In genomic region chr13:47139519-47139918, GRCh38 we compare ENCODE assay signal across 24 cellular contexts.
"Had no signal": no experiment of that assay in that cellular context is flagged by ENCODE, and none has a peak within 500 bp of the region (broad histone marks: within the 10 kb centered on the region; RNA-seq: fewer than 3 reads in every experiment).

No MANE protein-coding gene starts in this region.

- H3K27ac ChIP-seq: adrenal gland, WERI-Rb-1 had no signal

- H3K9me3 ChIP-seq: adrenal gland had no signal

- H3K27me3 Mint-ChIP-seq: activated CD4-positive, alpha-beta T cell treated with anti-CD3 and anti-CD28 coated beads, Interleukin-2, amount 10 ng/mL, durations not matched to agents 24 days and 14 days; activated T-cell treated with anti-CD3 and anti-CD28 coated beads, Interleukin-2, amount 50 U/mL, for 24 hours had no signal

- H3K36me3 ChIP-seq: adrenal gland, WERI-Rb-1 had no signal

- ATAC-seq: activated CD8-positive, alpha-beta T cell treated with anti-CD3 and anti-CD28 coated beads for 36 hours; activated naive CD4-positive, alpha-beta T cell treated with anti-CD3 and anti-CD28 coated beads, Interleukin-2, amount 50 U/mL, for 72 hours had no signal

- H3K4me3 Mint-ChIP-seq: activated CD4-positive, alpha-beta T cell treated with anti-CD3 and anti-CD28 coated beads, Interleukin-2, amount 10 ng/mL, durations not matched to agents 24 days and 14 days; activated CD8-positive, alpha-beta T cell treated with anti-CD3 and anti-CD28 coated beads for 36 hours; activated naive CD4-positive, alpha-beta T cell treated with anti-CD3 and anti-CD28 coated beads for 36 hours; activated T-cell treated with anti-CD3 and anti-CD28 coated beads, Interleukin-2, amount 50 U/mL, for 24 hours; activated T-helper 1 cell treated with anti-CD3 and anti-CD28 coated beads, Interleukin-12 subunit alpha, Interleukin-12 subunit beta, Interleukin-2, Interleukin-4 antibody, amounts not matched to agents 30 ng/mL and 10 ng/mL and 1 ng/mL, durations not matched to agents 14 hours and 24 hours and 36 hours; brain had no signal

- H3K4me1 Mint-ChIP-seq: activated CD4-positive, alpha-beta T cell treated with anti-CD3 and anti-CD28 coated beads, Interleukin-2, amount 10 ng/mL, durations not matched to agents 24 days and 14 days; brain had no signal

- H3K27me3 ChIP-seq: adrenal gland had no signal

- DNase-seq: activated CD4-positive, alpha-beta T cell treated with anti-CD3 and anti-CD28 coated beads, Interleukin-2, amount 10 ng/mL, durations not matched to agents 24 days and 14 days; activated CD4-positive, alpha-beta T cell treated with anti-CD3 and anti-CD28 coated beads, Interleukin-2, amount 50 U/mL, for 4 hours; activated CD8-positive, alpha-beta T cell treated with anti-CD3 and anti-CD28 coated beads for 36 hours; activated gamma-delta T cell treated with Interleukin-2 at 50 U/mL for 16 hours; activated naive CD4-positive, alpha-beta T cell treated with anti-CD3 and anti-CD28 coated beads for 36 hours; activated T-cell treated with anti-CD3 and anti-CD28 coated beads, Interleukin-2, amount 50 U/mL, for 24 hours; adrenal gland; caudate nucleus; cerebellar nuclear complex; NCI-H1105; NCI-H1417 treated with DMSO at 0.1 percent for 48 hours; NCI-H1930; NCI-H2081 treated with DMSO at 0.1 percent for 48 hours; NCI-H345; NCI-H524 treated with DMSO at 0.1 percent for 48 hours; NCI-H748 treated with DMSO at 0.1 percent for 48 hours; NK-92 treated with Interleukin-12 subunit alpha and Interleukin-12 subunit beta, amount 100 ng/mL, for 24 hours; Right ventricle myocardium superior; SW 1271; T1000; WERI-Rb-1 had no signal

- H3K9me3 Mint-ChIP-seq: activated CD4-positive, alpha-beta T cell treated with anti-CD3 and anti-CD28 coated beads, Interleukin-2, amount 10 ng/mL, durations not matched to agents 24 days and 14 days; activated CD8-positive, alpha-beta T cell treated with anti-CD3 and anti-CD28 coated beads for 36 hours; activated naive CD4-positive, alpha-beta T cell treated with anti-CD3 and anti-CD28 coated beads for 36 hours; activated T-helper 1 cell treated with anti-CD3 and anti-CD28 coated beads, Interleukin-12 subunit alpha, Interleukin-12 subunit beta, Interleukin-2, Interleukin-4 antibody, amounts not matched to agents 30 ng/mL and 10 ng/mL and 1 ng/mL, durations not matched to agents 14 hours and 24 hours and 36 hours had no signal

- H3K27ac Mint-ChIP-seq: activated CD4-positive, alpha-beta T cell treated with anti-CD3 and anti-CD28 coated beads, Interleukin-2, amount 10 ng/mL, durations not matched to agents 24 days and 14 days; activated CD8-positive, alpha-beta T cell treated with anti-CD3 and anti-CD28 coated beads for 36 hours; activated naive CD4-positive, alpha-beta T cell treated with anti-CD3 and anti-CD28 coated beads for 36 hours; activated naive CD4-positive, alpha-beta T cell treated with anti-CD3 and anti-CD28 coated beads, Interleukin-2, amount 50 U/mL, for 72 hours; activated T-cell treated with anti-CD3 and anti-CD28 coated beads, Interleukin-2, amount 50 U/mL, for 24 hours; activated T-helper 1 cell treated with anti-CD3 and anti-CD28 coated beads, Interleukin-12 subunit alpha, Interleukin-12 subunit beta, Interleukin-2, Interleukin-4 antibody, amounts not matched to agents 30 ng/mL and 10 ng/mL and 1 ng/mL, durations not matched to agents 14 hours and 24 hours and 36 hours; brain had no signal

- H3K4me3 ChIP-seq: adrenal gland had no signal

- H3K36me3 Mint-ChIP-seq: activated naive CD4-positive, alpha-beta T cell treated with anti-CD3 and anti-CD28 coated beads, Interleukin-2, amount 50 U/mL, for 72 hours; brain had no signal

- H3K4me1 ChIP-seq: adrenal gland had no signal
